ENCODE assay signal across 8 cellular contexts in genomic region chr11:108135845-108136599, GRCh38. TPM values are rescaled to one million over a fixed set of nuclear protein-coding genes. Genes with fewer than 3 reads are reported as not detected.
DNase-seq lines count a peak whose midpoint lies in the region; ATAC-seq, FAIRE-seq and TF ChIP-seq lines count a peak whose summit lies in the region.

No MANE protein-coding gene starts in this region.

- H3K27ac ChIP-seq in K562 (ENCODE audit: extremely low read depth, low read depth, low read length): no peak overlapping the region

- no peaks in the 10 kb centered on the region for H3K27me3 Mint-ChIP-seq in stimulated activated memory B cell treated with anti-CD40 and anti-IgM and Interleukin-4, amounts not matched to agents 10 μg/mL and 1 μg/mL and 100 μg/mL, for 72 hours

- peaks cover 70% of the 10 kb centered on the region for H3K36me3 ChIP-seq in K562 (ENCODE audit: control insufficient read depth, insufficient read depth, low read length)

- 0 out of 2 replicates have a peak, but pooled peaks have one; percentile 12 for TF ChIP-seq POLR2A in K562 (conservative IDR thresholded peaks at IDR 0.05)

- ATAC-seq in K562: peak; percentile 49
- peak; percentile 50 for ATAC-seq in stimulated activated memory B cell treated with anti-CD40 and anti-IgM and Interleukin-4, amounts not matched to agents 10 μg/mL and 1 μg/mL and 100 μg/mL, for 72 hours
- ATAC-seq in GM21825 (IDR thresholded peaks at IDR 0.05; ENCODE audit: unreplicated experiment): no peak
- no peak for ATAC-seq in HG03571 (IDR thresholded peaks at IDR 0.05; ENCODE audit: unreplicated experiment)

- peaks cover 4% of the 10 kb centered on the region; the same call in 1 of the 3 replicates for H3K79me2 ChIP-seq in K562 (ENCODE audit: control insufficient read depth, insufficient read depth, low read length)

- POLR2A ChIA-PET in K562 (lab: Yijun Ruan, JAX): no interaction called here

- H3K9ac ChIP-seq in K562 (ENCODE audit: insufficient read depth in 1 of 2, low read depth in 2 of 2, low read length in 2 of 2): no peak overlapping the region

- H3K9me3 ChIP-seq in K562 (replicated peaks; ENCODE audit: control insufficient read depth, insufficient read depth, low read depth, low read length): no peaks in the 10 kb centered on the region

- peaks cover 40% of the 10 kb centered on the region for H3K36me3 Mint-ChIP-seq in stimulated activated memory B cell treated with anti-CD40 and anti-IgM and Interleukin-4, amounts not matched to agents 10 μg/mL and 1 μg/mL and 100 μg/mL, for 72 hours

- peaks cover 6% of the 10 kb centered on the region for H3K4me1 Mint-ChIP-seq in stimulated activated memory B cell treated with anti-CD40 and anti-IgM and Interleukin-4, amounts not matched to agents 10 μg/mL and 1 μg/mL and 100 μg/mL, for 72 hours

- TF ChIP-seq EP300 in K562 (IDR thresholded peaks at IDR 0.05; ENCODE audit: low read length): no peak

- intact Hi-C loops in K562 (cut with micrococcal nuclease): no loop called here

- CTCF ChIA-PET in K562 (lab: Yijun Ruan, JAX; ENCODE audit: low intra/inter-chr PET ratio): interaction anchor here (0.8 kb wide), 1 partner anchor 519 kb away, joined by 4 read pairs; no protein-coding TSS in a partner anchor

- no TSS peak for BruUV-seq in K562 (replicated peaks; lab: Mats Ljungman, UMichigan)

- H3K27me3 ChIP-seq in K562 (ENCODE audit: control insufficient read depth in 2 of 2, insufficient read depth in 2 of 2, low read length in 2 of 2): no peaks in the 10 kb centered on the region

- peaks cover 3% of the 10 kb centered on the region; the same call in 1 of the 2 replicates for H4K20me1 ChIP-seq in K562 (replicated peaks; ENCODE audit: control insufficient read depth, insufficient read depth, low read length)

- TF ChIP-seq RAD21 in K562 (CRISPR knock-in tag; conservative IDR thresholded peaks at IDR 0.05 in 1 of 2, IDR thresholded peaks at IDR 0.05 in 1 of 2): peak in 1 of 2 experiments; percentile 43; a peak in 2 of 4 replicates

- no peak overlapping the region for H3K4me3 Mint-ChIP-seq in stimulated activated memory B cell treated with anti-CD40 and anti-IgM and Interleukin-4, amounts not matched to agents 10 μg/mL and 1 μg/mL and 100 μg/mL, for 72 hours

- in situ Hi-C loops in K562 (cut with MboI): no loop called here

- H3K4me2 ChIP-seq in K562 (ENCODE audit: insufficient read depth, low read length): no peak overlapping the region

- H3K9me3 Mint-ChIP-seq in stimulated activated memory B cell treated with anti-CD40 and anti-IgM and Interleukin-4, amounts not matched to agents 10 μg/mL and 1 μg/mL and 100 μg/mL, for 72 hours: no peaks in the 10 kb centered on the region

- H3K27ac Mint-ChIP-seq in stimulated activated memory B cell treated with anti-CD40 and anti-IgM and Interleukin-4, amounts not matched to agents 10 μg/mL and 1 μg/mL and 100 μg/mL, for 72 hours: no peak overlapping the region

- 63% methylated on average over 2 of the region's 2 CpGs for WGBS in K562 (ENCODE audit: insufficient coverage, low coverage, missing lambda C conversion rate)

- H3K4me1 ChIP-seq in K562 (replicated peaks in 1 of 2; ENCODE audit: control insufficient read depth in 2 of 2, insufficient read depth in 2 of 2, low read length in 2 of 2): no peaks in the 10 kb centered on the region

- H3K9me1 ChIP-seq in K562 (ENCODE audit: control insufficient read depth, insufficient read depth, low read length): no peaks in the 10 kb centered on the region

- H3K4me3 ChIP-seq in K562: no peak overlapping the region

- TF ChIP-seq CTCF in LNCAP (IDR thresholded peaks at IDR 0.05): peak; percentile 70
- peak; percentile 21 to 48 (median 36); a peak in 4 of 6 replicates for TF ChIP-seq CTCF in K562 (IDR thresholded peaks at IDR 0.05 in 2 of 3, conservative IDR thresholded peaks at IDR 0.05 in 1 of 3; ENCODE audit: insufficient read depth in 2 of 3, low read depth in 1 of 3, low read length in 3 of 3)

- FAIRE-seq in K562 (lab: Jason Lieb, UNC): peak; percentile 44

- peak; percentile 32 for DNase-seq in activated CD8-positive, alpha-beta memory T cell treated with anti-CD3 and anti-CD28 coated beads, Interleukin-2, amount 50 U/mL, for 4 hours
- no peak for DNase-seq in activated CD8-positive, alpha-beta memory T cell treated with anti-CD3 and anti-CD28 coated beads for 24 hours
- DNase-seq in K562 (ENCODE audit: extremely low read depth in 1 of 4, low spot score in 3 of 4) (peak in 1 of 4 experiments; percentile 27), NCI-H524 treated with DMSO at 0.1 percent for 48 hours (lab: John Stamatoyannopoulos, UW) (no peak)

- H2AFZ ChIP-seq in K562 (ENCODE audit: low read depth, low read length): no peak overlapping the region

TF ChIP-seq in K562, 482 proteins besides CTCF, POLR2A, EP300 and RAD21:
- TF ChIP-seq ZBED1 (IDR thresholded peaks at IDR 0.05) (no peak), C11orf30 (IDR thresholded peaks at IDR 0.05; ENCODE audit: low read depth) (peak; percentile 97), ZNF778 (CRISPR knock-in tag; IDR thresholded peaks at IDR 0.05) (no peak), ZNF143 (CRISPR knock-in tag; IDR thresholded peaks at IDR 0.05) (no peak), ZNF316 (IDR thresholded peaks at IDR 0.05) (peak; percentile 98), FOSL1 (tag; conservative IDR thresholded peaks at IDR 0.05) (0 out of 2 replicates have a peak, but pooled peaks have one; percentile 11), NFE2 (IDR thresholded peaks at IDR 0.05; ENCODE audit: low read depth) (peak; percentile 61), MAFK (IDR thresholded peaks at IDR 0.05; ENCODE audit: low read length) (peak; percentile 98), NR4A1 (CRISPR knock-in tag; IDR thresholded peaks at IDR 0.05) (no peak), NR4A1 (tag; IDR thresholded peaks at IDR 0.05) (no peak), MAFG (tag; conservative IDR thresholded peaks at IDR 0.05) (peak; percentile 96), BACH1 (tag; IDR thresholded peaks at IDR 0.05) (peak; percentile 77), MAFF (IDR thresholded peaks at IDR 0.05; ENCODE audit: low read length) (peak; percentile 97)
TF ChIP-seq in K562: peak in this region for 8.

RNA-seq across cellular contexts. Expression of gene ACAT1, which starts 14.7 kb away (rescaled TPM):
- total RNA-seq in K562 (2011; cell fraction: chromatin; rRNA removed; ENCODE audit: low replicate concordance): 29.5 and 87.1 TPM in 2 replicates
- total RNA-seq in K562 (2011; cell fraction: nucleolus; rRNA removed): 20.7 and 21.3 TPM in 2 replicates
- 41.8 and 58.3 TPM in 2 replicates for total RNA-seq in K562 (2011; cell fraction: nucleoplasm; rRNA removed)
- total RNA-seq in K562 (2014; rRNA removed) (110 and 116 TPM in 2 replicates), K562 (2014; rRNA removed; fragmentation: Illumina TruSeq; extraction: Trizol) (115 TPM in 2 replicates), K562 (2015; rRNA removed; fragmentation: Illumina TruSeq; extraction: Trizol) (95.9 and 104 TPM in 2 replicates), K562 (2021) (65.1 and 80.2 TPM in 2 replicates)
- polyA plus RNA-seq in K562 (2011; rRNA removed) (166 and 204 TPM in 2 replicates), K562 (2014; fragmentation: Illumina TruSeq; extraction: Trizol) (95.4 and 102 TPM in 2 replicates), K562 (2014; fragmentation: Nextera tagmentation; extraction: Ambion mirVana) (100 to 1,000 TPM in 1 of 2 experiments, 10 to 100 TPM in 1; 74.0 to 100 TPM), K562 (2014; rRNA removed) (118 and 140 TPM in 2 replicates)
- 43.2 and 84.9 TPM in 2 replicates for polyA plus RNA-seq in K562 (2011; cell fraction: cytosol; rRNA removed)
- polyA plus RNA-seq in K562 (2011; cell fraction: nucleus; rRNA removed): 21.0 and 44.9 TPM in 2 replicates
- 67.1 and 75.8 TPM in 2 replicates for polyA plus RNA-seq in K562 (2012)
- polyA minus RNA-seq in K562 (2011; rRNA and poly(A)+ RNA removed): 147 and 169 TPM in 2 replicates
- polyA minus RNA-seq in K562 (2011; cell fraction: cytosol; rRNA and poly(A)+ RNA removed): 47.0 and 55.9 TPM in 2 replicates
- polyA minus RNA-seq in K562 (2011; cell fraction: nucleus; rRNA and poly(A)+ RNA removed): 19.4 and 32.0 TPM in 2 replicates

Comparison
In these comparisons a context has a peak if more than half of its experiments do, and no peak if none do; other contexts are left out.
1. ATAC-seq: peak in K562 (single experiment) and stimulated activated memory B cell treated with anti-CD40 and anti-IgM and Interleukin-4, amounts not matched to agents 10 μg/mL and 1 μg/mL and 100 μg/mL, for 72 hours (single experiment); none in GM21825 (single experiment) and HG03571 (single experiment).